1 cellular context compared by ENCODE assay signal in the genomic region with DNA sequence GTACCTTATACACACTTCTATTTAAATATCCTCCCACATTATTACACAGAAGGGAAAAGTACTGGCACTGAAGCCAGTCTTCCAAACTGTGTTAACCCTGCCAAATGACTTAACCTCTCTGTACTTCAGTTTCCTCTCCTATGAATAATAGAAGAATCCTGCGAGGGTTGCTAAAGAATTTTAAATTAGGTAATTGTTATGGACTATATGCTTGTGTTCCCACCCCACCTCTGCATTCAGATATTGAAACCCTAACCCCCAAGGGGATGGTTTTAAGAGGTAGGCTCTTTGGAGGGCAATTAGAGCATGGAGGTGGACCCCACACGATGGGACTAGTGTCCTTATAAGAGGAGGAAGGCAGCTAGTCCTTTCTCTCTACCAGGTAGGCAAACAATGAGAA.
TF ChIP-seq lines count a peak whose summit lies in the region.

No MANE protein-coding gene starts in this region.

TF ChIP-seq in WTC11, 78 proteins besides CTCF, POLR2A, EP300 and RAD21 (continued from another document):
- TF ChIP-seq CREM (CRISPR knock-in tag; IDR thresholded peaks at IDR 0.05) (no peak), ETV6 (CRISPR knock-in tag; IDR thresholded peaks at IDR 0.05) (no peak)
